ENCODE assay signal across 28 cellular contexts in the genomic region with DNA sequence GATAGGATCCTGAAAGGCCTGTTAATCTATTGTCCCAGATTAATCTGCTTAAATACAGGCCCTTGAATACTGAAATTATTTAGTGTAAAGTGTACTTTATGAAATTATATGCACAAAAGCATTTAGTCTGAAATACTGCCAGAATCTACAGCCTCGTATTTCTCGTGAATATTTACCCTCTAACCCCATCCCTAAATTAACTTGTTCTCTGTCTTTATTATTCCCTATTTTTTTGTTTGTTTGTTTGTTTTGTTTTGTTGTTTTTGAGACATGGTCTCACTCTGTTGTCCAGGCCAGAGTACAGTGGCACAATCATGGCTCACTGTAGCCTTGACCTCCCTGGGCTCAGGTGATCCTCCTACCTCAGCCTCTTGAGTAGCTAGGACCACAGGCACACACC.
"Had no signal": no experiment of that assay in that cellular context is flagged by ENCODE, and none has a peak within 500 bp of the region (broad histone marks: within the 10 kb centered on the region; RNA-seq: fewer than 3 reads in every experiment).

No MANE protein-coding gene starts in this region.

- DNase-seq: colonic mucosa; cortex of kidney; dermis blood vessel endothelial cell; dorsolateral prefrontal cortex; effector CD4-positive, alpha-beta T cell; effector CD8-positive, alpha-beta T cell; effector memory CD4-positive, alpha-beta T cell; effector memory CD8-positive, alpha-beta T cell; endodermal cell; esophagus squamous epithelium; foreskin fibroblast; foreskin keratinocyte; foreskin melanocyte; gastrocnemius medialis; glutamatergic neuron; head of caudate nucleus; heart left ventricle; heart right ventricle had no signal

- H3K36me3 ChIP-seq: colonic mucosa, esophagus muscularis mucosa, esophagus squamous epithelium, gastrocnemius medialis, gastroesophageal sphincter, heart left ventricle, heart right ventricle had no signal

- H3K4me3 ChIP-seq: colonic mucosa, coronary artery, dorsolateral prefrontal cortex, esophagus muscularis mucosa, esophagus squamous epithelium, gastrocnemius medialis, gastroesophageal sphincter, heart left ventricle, heart right ventricle had no signal

- H3K9me3 Mint-ChIP-seq: dendritic cell treated with granulocyte-macrophage colony-stimulating factor and Interleukin-4, amounts not matched to agents 40 ng/mL and 50 ng/mL, for 4 days; effector memory CD8-positive, alpha-beta T cell; endodermal cell had no signal

- H3K27me3 ChIP-seq: colonic mucosa, dorsolateral prefrontal cortex, esophagus muscularis mucosa, foreskin keratinocyte, gastrocnemius medialis, gastroesophageal sphincter had no signal

- ATAC-seq: effector memory CD8-positive, alpha-beta T cell; esophagus mucosa; foreskin keratinocyte; gastrocnemius medialis; gastroesophageal sphincter; heart right ventricle had no signal

- H3K27ac Mint-ChIP-seq: dendritic cell treated with granulocyte-macrophage colony-stimulating factor and Interleukin-4, amounts not matched to agents 40 ng/mL and 50 ng/mL, for 4 days; effector memory CD8-positive, alpha-beta T cell; endodermal cell had no signal

- H3K27ac ChIP-seq: colonic mucosa, coronary artery, dorsolateral prefrontal cortex, epithelial cell of prostate, esophagus muscularis mucosa, esophagus squamous epithelium, foreskin keratinocyte, gastroesophageal sphincter had no signal

- FAIRE-seq: colon, endometrium, endothelial cell of umbilical vein, frontal cortex had no signal

- H3K9me3 ChIP-seq: colonic mucosa, esophagus muscularis mucosa, esophagus squamous epithelium, gastrocnemius medialis, gastroesophageal sphincter, heart left ventricle, heart right ventricle had no signal

- H3K4me3 Mint-ChIP-seq: dendritic cell treated with granulocyte-macrophage colony-stimulating factor and Interleukin-4, amounts not matched to agents 40 ng/mL and 50 ng/mL, for 4 days; effector memory CD8-positive, alpha-beta T cell; endodermal cell had no signal
